21 cellular contexts compared by ENCODE assay signal in the genomic region with DNA sequence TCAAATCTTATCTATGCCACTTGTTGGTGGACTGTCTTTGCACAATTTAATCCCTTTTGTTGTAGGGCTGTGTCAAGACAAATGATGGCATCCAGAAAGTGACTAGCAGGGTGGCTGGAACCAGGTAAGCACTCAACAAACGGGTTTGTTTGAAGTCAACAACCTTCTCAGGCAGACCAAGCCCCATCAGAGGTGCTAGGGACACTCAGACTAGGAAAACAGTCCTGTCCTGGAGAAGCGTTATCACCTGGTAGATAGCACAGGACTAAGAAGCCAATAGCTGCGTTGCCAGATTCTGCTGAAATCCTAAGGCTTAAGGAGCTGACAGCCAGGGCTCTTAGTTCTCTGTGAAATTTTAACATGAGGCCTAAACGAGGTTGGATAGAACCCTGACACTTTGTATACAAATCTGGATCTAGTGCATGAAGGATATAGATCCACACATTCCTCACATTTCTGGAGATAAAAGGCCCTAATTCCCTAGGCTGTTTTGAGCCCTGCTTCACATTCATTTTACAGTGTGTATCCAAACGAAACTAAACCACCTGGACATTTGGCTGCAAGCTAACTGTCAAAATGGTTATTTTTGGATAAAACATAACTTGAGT.
"Had no signal": no experiment of that assay in that cellular context is flagged by ENCODE, and none has a peak within 500 bp of the region (broad histone marks: within the 10 kb centered on the region; RNA-seq: fewer than 3 reads in every experiment).

No MANE protein-coding gene starts in this region.

- H3K4me1 Mint-ChIP-seq: stimulated activated naive B cell treated with anti-CD40 and anti-IgM and Interleukin-4, amounts not matched to agents 10 μg/mL and 1 μg/mL and 100 μg/mL, for 72 hours had no signal

- H3K4me3 ChIP-seq: coronary artery, gastroesophageal sphincter, mucosa of descending colon, right atrium auricular region, sigmoid colon, skin epidermis, testis, tibial nerve had no signal

- H3K27ac Mint-ChIP-seq: naive thymus-derived CD8-positive, alpha-beta T cell; stimulated activated naive B cell treated with anti-CD40 and anti-IgM and Interleukin-4, amounts not matched to agents 10 μg/mL and 1 μg/mL and 100 μg/mL, for 72 hours; stimulated activated naive CD8-positive, alpha-beta T cell treated with anti-CD3 and anti-CD28 coated beads, Interleukin-15, amount 100 ng/mL, for 72 hours had no signal

- H3K36me3 ChIP-seq: gastroesophageal sphincter, neutrophil, right atrium auricular region, sigmoid colon, tibial nerve had no signal

- H3K4me1 ChIP-seq: sigmoid colon, testis, tibial nerve had no signal

- H3K27me3 Mint-ChIP-seq: naive thymus-derived CD8-positive, alpha-beta T cell; stimulated activated naive CD8-positive, alpha-beta T cell treated with anti-CD3 and anti-CD28 coated beads, Interleukin-15, amount 100 ng/mL, for 72 hours had no signal

- DNase-seq: effector CD4-positive, alpha-beta T cell; foreskin fibroblast; glutamatergic neuron; kidney glomerular epithelial cell; mammary epithelial cell; mucosa of descending colon; naive thymus-derived CD8-positive, alpha-beta T cell; posterior cingulate gyrus; sigmoid colon; stimulated activated CD4-positive, alpha-beta T cell treated with anti-CD3 and anti-CD28 coated beads, Interleukin-2, amount 100 ng/mL, for 24 hours; stimulated activated CD4-positive, alpha-beta T cell treated with anti-CD3 and anti-CD28 coated beads, Interleukin-4, amount 100 ng/mL, for 4 hours; stimulated activated naive B cell treated with anti-CD40 and anti-IgM and Interleukin-4, amounts not matched to agents 10 μg/mL and 1 μg/mL and 100 μg/mL, for 72 hours; stimulated activated naive CD8-positive, alpha-beta T cell treated with anti-CD3 and anti-CD28 coated beads, Interleukin-15, amount 100 ng/mL, for 72 hours; testis had no signal

- H3K36me3 Mint-ChIP-seq: stimulated activated naive B cell treated with anti-CD40 and anti-IgM and Interleukin-4, amounts not matched to agents 10 μg/mL and 1 μg/mL and 100 μg/mL, for 72 hours had no signal

- H3K4me3 Mint-ChIP-seq: naive thymus-derived CD8-positive, alpha-beta T cell; stimulated activated naive B cell treated with anti-CD40 and anti-IgM and Interleukin-4, amounts not matched to agents 10 μg/mL and 1 μg/mL and 100 μg/mL, for 72 hours; stimulated activated naive CD8-positive, alpha-beta T cell treated with anti-CD3 and anti-CD28 coated beads, Interleukin-15, amount 100 ng/mL, for 72 hours had no signal

- H3K27me3 ChIP-seq: gastroesophageal sphincter, right atrium auricular region, sigmoid colon, testis, tibial nerve had no signal

- H3K9me3 Mint-ChIP-seq: naive thymus-derived CD8-positive, alpha-beta T cell; stimulated activated naive CD8-positive, alpha-beta T cell treated with anti-CD3 and anti-CD28 coated beads, Interleukin-15, amount 100 ng/mL, for 72 hours had no signal

- H3K27ac ChIP-seq: coronary artery, gastroesophageal sphincter, neutrophil, right atrium auricular region, sigmoid colon, skin epidermis, testis, tibial nerve had no signal

- ATAC-seq: esophagus mucosa; gastroesophageal sphincter; mucosa of descending colon; naive thymus-derived CD8-positive, alpha-beta T cell; stimulated activated naive B cell treated with anti-CD40 and anti-IgM and Interleukin-4, amounts not matched to agents 10 μg/mL and 1 μg/mL and 100 μg/mL, for 72 hours; stimulated activated naive CD8-positive, alpha-beta T cell treated with anti-CD3 and anti-CD28 coated beads, Interleukin-15, amount 100 ng/mL, for 72 hours had no signal

- H3K9me3 ChIP-seq: gastroesophageal sphincter, mucosa of descending colon, neutrophil, right atrium auricular region, sigmoid colon, testis had no signal
